Comparison of ENCODE assay signal across 13 cellular contexts in the genomic region with DNA sequence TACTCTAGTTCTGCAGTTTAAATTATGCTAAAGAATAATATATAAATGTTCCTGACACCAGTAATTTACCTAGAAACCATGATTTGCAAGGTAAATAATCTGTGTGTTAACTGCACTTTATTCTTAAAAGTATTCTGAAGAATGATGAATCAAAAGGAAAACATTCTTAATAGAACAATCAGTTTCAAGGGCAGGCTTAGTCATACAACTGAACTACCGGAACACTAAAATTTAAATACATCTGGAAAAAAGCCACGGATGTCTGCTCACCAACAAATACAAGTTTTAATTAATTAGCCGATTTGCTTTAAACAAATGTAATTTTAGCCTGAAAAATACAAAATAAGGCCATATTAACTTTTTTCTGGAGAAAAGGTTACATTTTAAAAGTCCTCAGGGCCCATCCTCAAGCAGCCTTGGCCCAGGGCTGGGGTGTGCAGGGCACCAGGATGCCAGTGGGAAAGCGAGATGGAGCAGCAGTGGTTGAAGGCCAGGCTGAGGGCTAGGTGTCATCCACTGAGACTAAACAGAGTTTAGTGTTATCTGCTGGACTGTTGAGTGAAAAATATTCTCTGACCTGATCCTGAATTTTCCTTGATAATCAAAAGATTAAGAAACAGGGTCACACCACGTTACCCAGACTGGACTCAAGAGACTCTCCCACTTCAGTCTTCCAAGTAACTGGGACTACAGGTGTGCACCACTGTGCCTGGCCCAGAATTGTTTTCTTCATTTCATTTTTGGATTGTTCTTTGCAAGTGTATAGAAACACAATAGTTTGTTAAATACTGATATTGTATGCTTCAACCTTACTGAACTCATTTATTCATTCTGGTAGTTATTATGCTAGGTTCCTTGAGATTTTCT.
A peak's percentile ranks its signal among the peaks of the same experiment; 100 is the strongest.
DNase-seq lines count a peak whose midpoint lies in the region; ATAC-seq, FAIRE-seq and TF ChIP-seq lines count a peak whose summit lies in the region.
"Had no signal": no experiment of that assay in that cellular context is flagged by ENCODE, and none has a peak within 500 bp of the region (broad histone marks: within the 10 kb centered on the region; RNA-seq: fewer than 3 reads in every experiment).

No MANE protein-coding gene starts in this region.

- 84% methylated on average over 5 of the region's 5 CpGs for WGBS in liver

- no peaks in the 10 kb centered on the region for H3K27me3 ChIP-seq in A673 (replicated peaks; ENCODE audit: insufficient read depth, low read depth, low read length, poor library complexity)
- no peaks in the 10 kb centered on the region for H3K27me3 ChIP-seq in liver (ENCODE audit: control insufficient read depth in 4 of 4, insufficient read depth in 4 of 4, low read length in 3 of 4)
- H3K27me3 ChIP-seq: neutrophil had no signal

- CTCF ChIA-PET in A673 (lab: Charles Lee), result no interaction called here

- H3K9me3 ChIP-seq in A673 (ENCODE audit: low read depth, low read length, poor library complexity, severe bottlenecking) (no peaks in the 10 kb centered on the region), liver (ENCODE audit: control insufficient read depth in 4 of 4, low read length in 3 of 4) (no peaks in the 10 kb centered on the region)
- H3K9me3 ChIP-seq: neutrophil had no signal

- FAIRE-seq in HTR-8/SVneo (lab: Jason Lieb, UNC), result peak; percentile 72

- TF ChIP-seq RAD21 in liver (IDR thresholded peaks at IDR 0.05), result no peak

- BruUV-seq in A673 (replicated peaks; lab: Mats Ljungman, UMichigan), result no TSS peak

- no peak overlapping the region for H3K9ac ChIP-seq in liver (ENCODE audit: low read depth in 1 of 2, low read length in 2 of 2)

- no peak for ATAC-seq in esophagus mucosa

- no peaks in the 10 kb centered on the region for H3K36me3 ChIP-seq in A673 (ENCODE audit: insufficient read depth, low read length, poor library complexity, severe bottlenecking)
- H3K36me3 ChIP-seq in liver (ENCODE audit: control insufficient read depth in 4 of 4, insufficient read depth in 3 of 4, low read depth in 1 of 4, low read length in 3 of 4), result peaks cover 0 to 7% (median 0%) of the 10 kb centered on the region in 4 donors
- H3K36me3 ChIP-seq: neutrophil had no signal

- H3K4me3 ChIP-seq in A673 (ENCODE audit: low read depth, low read length, poor library complexity, severe bottlenecking) (no peak overlapping the region), choroid plexus epithelial cell (ENCODE audit: low read depth, low read length) (no peak overlapping the region), liver (ENCODE audit: low read depth in 1 of 3, low read length in 3 of 3) (no peak overlapping the region)

- peaks cover 3% of the 10 kb centered on the region for H3K4me1 ChIP-seq in A673 (ENCODE audit: insufficient read depth, low read length, poor library complexity, severe bottlenecking)
- peaks cover 9 to 57% (median 25%) of the 10 kb centered on the region in 4 donors for H3K4me1 ChIP-seq in liver (ENCODE audit: control insufficient read depth in 4 of 4, insufficient read depth in 4 of 4, low read length in 3 of 4)

- H3K27ac ChIP-seq in A673 (ENCODE audit: low read depth, low read length, poor library complexity, severe bottlenecking), result no peak overlapping the region
- peak overlapping the region; percentile 12 to 36 for H3K27ac ChIP-seq in liver (ENCODE audit: low read depth in 1 of 2, low read length in 2 of 2)
- H3K27ac ChIP-seq: neutrophil had no signal

- POLR2A ChIA-PET in A673 (lab: Charles Lee; ENCODE audit: low non-redundant PET), result no interaction called here

- intact Hi-C loops in A673 (cut with micrococcal nuclease; ENCODE audit: unreplicated experiment), result no loop called here

- DNase-seq in A673 (ENCODE audit: low spot score) (peak; percentile 36), HTR-8/SVneo (ENCODE audit: insufficient read length, low spot score) (peak; percentile 57), choroid plexus epithelial cell (ENCODE audit: low read depth) (peak; percentile 78), HuH-7 (ENCODE audit: low spot score) (no peak), NCI-H1417 treated with DMSO at 0.1 percent for 48 hours (lab: John Stamatoyannopoulos, UW) (no peak)
- DNase-seq in stimulated activated CD4-positive, alpha-beta T cell treated with anti-CD3 and anti-CD28 coated beads, Interleukin-15, amount 100 ng/mL, for 24 hours, result no peak
- DNase-seq: activated CD4-positive, alpha-beta T cell treated with anti-CD3 and anti-CD28 coated beads for 4 hours; CD4-positive, CD25-positive, alpha-beta regulatory T cell; NCI-H1436; SHP77 treated with DMSO at 0.1 percent for 48 hours had no signal

- TF ChIP-seq CTCF in A673 (conservative IDR thresholded peaks at IDR 0.05; ENCODE audit: low read depth, low read length), result no peak
- TF ChIP-seq CTCF in choroid plexus epithelial cell (conservative IDR thresholded peaks at IDR 0.05; ENCODE audit: low read depth, low read length), result no peak
- no peak for TF ChIP-seq CTCF in liver (IDR thresholded peaks at IDR 0.05; ENCODE audit: low read depth, low read length, missing input control)

TF ChIP-seq in liver, 16 proteins besides CTCF, POLR2A, EP300 and RAD21:
- TF ChIP-seq YY1 (IDR thresholded peaks at IDR 0.05) (no peak), RXRA (IDR thresholded peaks at IDR 0.05) (no peak), HNF4A (conservative IDR thresholded peaks at IDR 0.05) (no peak), GABPA (IDR thresholded peaks at IDR 0.05 in 1 of 2, conservative IDR thresholded peaks at IDR 0.05 in 1 of 2) (no peak), FOXA2 (IDR thresholded peaks at IDR 0.05) (no peak), HNF4G (IDR thresholded peaks at IDR 0.05) (no peak), EGR1 (IDR thresholded peaks at IDR 0.05; ENCODE audit: low read depth in 2 of 2) (no peak), NR2F2 (IDR thresholded peaks at IDR 0.05) (no peak), SP1 (IDR thresholded peaks at IDR 0.05) (no peak)
- TF ChIP-seq, protein P1, sequence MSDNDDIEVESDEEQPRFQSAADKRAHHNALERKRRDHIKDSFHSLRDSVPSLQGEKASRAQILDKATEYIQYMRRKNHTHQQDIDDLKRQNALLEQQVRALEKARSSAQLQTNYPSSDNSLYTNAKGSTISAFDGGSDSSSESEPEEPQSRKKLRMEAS (IDR thresholded peaks at IDR 0.05), result no peak
- TF ChIP-seq, protein P2, sequence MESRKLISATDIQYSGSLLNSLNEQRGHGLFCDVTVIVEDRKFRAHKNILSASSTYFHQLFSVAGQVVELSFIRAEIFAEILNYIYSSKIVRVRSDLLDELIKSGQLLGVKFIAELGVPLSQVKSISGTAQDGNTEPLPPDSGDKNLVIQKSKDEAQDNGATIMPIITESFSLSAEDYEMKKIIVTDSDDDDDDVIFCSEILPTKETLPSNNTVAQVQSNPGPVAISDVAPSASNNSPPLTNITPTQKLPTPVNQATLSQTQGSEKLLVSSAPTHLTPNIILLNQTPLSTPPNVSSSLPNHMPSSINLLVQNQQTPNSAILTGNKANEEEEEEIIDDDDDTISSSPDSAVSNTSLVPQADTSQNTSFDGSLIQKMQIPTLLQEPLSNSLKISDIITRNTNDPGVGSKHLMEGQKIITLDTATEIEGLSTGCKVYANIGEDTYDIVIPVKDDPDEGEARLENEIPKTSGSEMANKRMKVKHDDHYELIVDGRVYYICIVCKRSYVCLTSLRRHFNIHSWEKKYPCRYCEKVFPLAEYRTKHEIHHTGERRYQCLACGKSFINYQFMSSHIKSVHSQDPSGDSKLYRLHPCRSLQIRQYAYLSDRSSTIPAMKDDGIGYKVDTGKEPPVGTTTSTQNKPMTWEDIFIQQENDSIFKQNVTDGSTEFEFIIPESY (IDR thresholded peaks at IDR 0.05), result no peak
TF ChIP-seq in liver: peak in this region for 0.

Comparison
In these comparisons a context has a peak if more than half of its experiments do, and no peak if none do; other contexts are left out.
1. DNase-seq: peak in A673 (single experiment), HTR-8/SVneo (single experiment) and choroid plexus epithelial cell (single experiment); none in HuH-7 (single experiment), stimulated activated CD4-positive, alpha-beta T cell treated with anti-CD3 and anti-CD28 coated beads, Interleukin-15, amount 100 ng/mL, for 24 hours (single experiment) and NCI-H1417 treated with DMSO at 0.1 percent for 48 hours (single experiment).